In genomic region chrX:30576881-30577280, GRCh38 we compare ENCODE assay signal across 14 cellular contexts. TPM values are rescaled to one million over a fixed set of nuclear protein-coding genes. Genes with fewer than 3 reads are reported as not detected.
DNase-seq lines count a peak whose midpoint lies in the region; ATAC-seq and TF ChIP-seq lines count a peak whose summit lies in the region.
"Had no signal": no experiment of that assay in that cellular context is flagged by ENCODE, and none has a peak within 500 bp of the region (broad histone marks: within the 10 kb centered on the region; RNA-seq: fewer than 3 reads in every experiment).

No MANE protein-coding gene starts in this region.

- ATAC-seq in activated naive CD8-positive, alpha-beta T cell treated with anti-CD3 and anti-CD28 coated beads, Interleukin-2, amount 10 ng/mL, durations not matched to agents 7 days and 5 days (ENCODE audit: low read depth), result no peak
- no peak for ATAC-seq in GM23338

- H2AFZ ChIP-seq in GM23338, result no peak overlapping the region
- H2AFZ ChIP-seq: GM23248 had no signal

- no peak overlapping the region for H3K4me2 ChIP-seq in GM23338

- peaks cover 16% of the 10 kb centered on the region for H3K36me3 Mint-ChIP-seq in activated naive CD8-positive, alpha-beta T cell treated with anti-CD3 and anti-CD28 coated beads, Interleukin-2, amount 10 ng/mL, durations not matched to agents 7 days and 5 days
- no peaks in the 10 kb centered on the region for H3K36me3 Mint-ChIP-seq in GM23338 (ENCODE audit: low read depth)

- peak overlapping the region; percentile 94 for H3K4me3 Mint-ChIP-seq in activated naive CD8-positive, alpha-beta T cell treated with anti-CD3 and anti-CD28 coated beads, Interleukin-2, amount 10 ng/mL, durations not matched to agents 7 days and 5 days
- no peak overlapping the region for H3K4me3 Mint-ChIP-seq in GM23338

- no peaks in the 10 kb centered on the region for H3K4me1 ChIP-seq in tibial nerve
- no peaks in the 10 kb centered on the region for H3K4me1 ChIP-seq in GM23338 (ENCODE audit: insufficient read depth)
- H3K4me1 ChIP-seq: tibial artery had no signal

- H3K4me1 Mint-ChIP-seq in activated naive CD8-positive, alpha-beta T cell treated with anti-CD3 and anti-CD28 coated beads, Interleukin-2, amount 10 ng/mL, durations not matched to agents 7 days and 5 days, result peaks cover 16% of the 10 kb centered on the region
- 0 out of 3 replicates have a peak, but pooled peaks cover 2% of the 10 kb centered on the region for H3K4me1 Mint-ChIP-seq in GM23338

- H3K9me3 Mint-ChIP-seq in activated naive CD8-positive, alpha-beta T cell treated with anti-CD3 and anti-CD28 coated beads, Interleukin-2, amount 10 ng/mL, durations not matched to agents 7 days and 5 days, result peaks cover 2% of the 10 kb centered on the region
- H3K9me3 Mint-ChIP-seq in GM23338, result no peaks in the 10 kb centered on the region

- peak overlapping the region; percentile 99 for H3K27ac Mint-ChIP-seq in activated naive CD8-positive, alpha-beta T cell treated with anti-CD3 and anti-CD28 coated beads, Interleukin-2, amount 10 ng/mL, durations not matched to agents 7 days and 5 days
- H3K27ac Mint-ChIP-seq in GM23338, result no peak overlapping the region

- no peak for DNase-seq in activated naive CD8-positive, alpha-beta T cell treated with anti-CD3 and anti-CD28 coated beads, Interleukin-2, amount 10 ng/mL, durations not matched to agents 7 days and 5 days
- peak; percentile 5 for DNase-seq in retina
- no peak for DNase-seq in tibial nerve (ENCODE audit: low spot score in 2 of 2)
- DNase-seq in GM23338 (ENCODE audit: low spot score), result no peak
- DNase-seq in GM13977 (ENCODE audit: low spot score), result no peak
- DNase-seq: DMS79, GM23248, NCI-H524 treated with DMSO at 0.1 percent for 48 hours, tibial artery had no signal

- no peak for TF ChIP-seq CTCF in GM12875 (IDR thresholded peaks at IDR 0.05; ENCODE audit: borderline replicate concordance, insufficient read depth, low read depth, low read length)
- no peak for TF ChIP-seq CTCF in tibial nerve (IDR thresholded peaks at IDR 0.05)
- TF ChIP-seq CTCF in GM23338 (conservative IDR thresholded peaks at IDR 0.05; ENCODE audit: low read depth in 2 of 2), result no peak
- TF ChIP-seq CTCF in GM13977 (IDR thresholded peaks at IDR 0.05; ENCODE audit: extremely low read depth, insufficient read depth, missing control alignments), result no peak

- no peak for TF ChIP-seq EP300 in tibial nerve (IDR thresholded peaks at IDR 0.05)

- H3K27me3 Mint-ChIP-seq in activated naive CD8-positive, alpha-beta T cell treated with anti-CD3 and anti-CD28 coated beads, Interleukin-2, amount 10 ng/mL, durations not matched to agents 7 days and 5 days, result no peaks in the 10 kb centered on the region
- no peaks in the 10 kb centered on the region for H3K27me3 Mint-ChIP-seq in GM23338 (ENCODE audit: insufficient read depth, low read depth, poor library complexity)

- H3K27ac ChIP-seq in KOPT-K1 (ENCODE audit: low read depth, low read length, poor library complexity, severe bottlenecking), result peak overlapping the region; percentile 71
- peak overlapping the region in 1 of 4 donors; percentile 40 for H3K27ac ChIP-seq in tibial nerve
- H3K27ac ChIP-seq in GM23338 (ENCODE audit: low read depth), result no peak overlapping the region
- H3K27ac ChIP-seq: GM23248, tibial artery had no signal

- H3F3A ChIP-seq in GM23338 (replicated peaks; ENCODE audit: low read depth), result no peaks in the 10 kb centered on the region

- H3K9me3 ChIP-seq in KOPT-K1 (ENCODE audit: insufficient read depth, low read length, poor library complexity, severe bottlenecking) (no peaks in the 10 kb centered on the region), tibial nerve (no peaks in the 10 kb centered on the region)
- H3K9me3 ChIP-seq: tibial artery had no signal

- H3K9me2 ChIP-seq in GM23338 (ENCODE audit: insufficient read depth), result no peaks in the 10 kb centered on the region

- no peak for TF ChIP-seq POLR2A in tibial nerve (IDR thresholded peaks at IDR 0.05)

- 76 to 91% methylated on average over 8 of the region's 8 CpGs for WGBS in tibial nerve, 2 donors

- in situ Hi-C loops in GM13977 (cut with MboI; ENCODE audit: low pct_unique_long_range_greater_than_20kb, low sequenced_read_pairs, unreplicated experiment), result loop anchor here (10.0 kb wide), 1 partner anchor 128 kb away; no protein-coding TSS in a partner anchor

- H3K36me3 ChIP-seq in KOPT-K1 (ENCODE audit: insufficient read depth, low read length), result no peaks in the 10 kb centered on the region
- H3K36me3 ChIP-seq in tibial nerve, result no peaks in the 10 kb centered on the region
- H3K36me3 ChIP-seq in GM23338 (ENCODE audit: insufficient read depth), result no peaks in the 10 kb centered on the region
- H3K36me3 ChIP-seq: tibial artery had no signal

- H3K27me3 ChIP-seq in tibial nerve, result no peaks in the 10 kb centered on the region
- H3K27me3 ChIP-seq in GM23338 (ENCODE audit: insufficient read depth), result no peaks in the 10 kb centered on the region
- H3K27me3 ChIP-seq: tibial artery had no signal

- H4K20me1 ChIP-seq in GM23338 (replicated peaks; ENCODE audit: insufficient read depth), result no peaks in the 10 kb centered on the region

- POLR2A ChIA-PET in activated naive CD8-positive, alpha-beta T cell treated with anti-CD3 and anti-CD28 coated beads, Interleukin-2, amount 10 ng/mL, durations not matched to agents 7 days and 5 days (lab: Charles Lee), result interaction anchor here (0.8 to 2.4 kb wide), 4 partner anchors 74 to 313 kb away, joined by 3 to 10 read pairs (median 4); partner anchors contain the start of genes GK and TAB3

- H3K4me3 ChIP-seq in GM12875 (ENCODE audit: low read depth, low read length) (peak overlapping the region; percentile 47), tibial nerve (no peak overlapping the region), GM23338 (no peak overlapping the region)
- H3K4me3 ChIP-seq: GM23248, tibial artery had no signal

- H3K79me2 ChIP-seq in GM23338 (replicated peaks; ENCODE audit: insufficient read depth), result no peaks in the 10 kb centered on the region

TF ChIP-seq in GM23338, 12 proteins besides CTCF, POLR2A, EP300 and RAD21 (continues in another document):
- TF ChIP-seq ZNF114 (CRISPR knock-in tag; IDR thresholded peaks at IDR 0.05), result no peak
- no peak for TF ChIP-seq ETS1 (IDR thresholded peaks at IDR 0.05)
- TF ChIP-seq JUNB (IDR thresholded peaks at IDR 0.05; ENCODE audit: unreplicated experiment), result no peak
- TF ChIP-seq POLR2AphosphoS5 (IDR thresholded peaks at IDR 0.05; ENCODE audit: low read depth), result no peak
- no peak for TF ChIP-seq EZH2 (IDR thresholded peaks at IDR 0.05; ENCODE audit: low read depth, unreplicated experiment)
- TF ChIP-seq EZH2phosphoT487 (IDR thresholded peaks at IDR 0.05; ENCODE audit: unreplicated experiment), result no peak

RNA-seq across cellular contexts. Expression of gene TASL, which starts 0.7 kb away (rescaled TPM):
- total RNA-seq in activated naive CD8-positive, alpha-beta T cell treated with anti-CD3 and anti-CD28 coated beads, Interleukin-2, amount 10 ng/mL, durations not matched to agents 7 days and 5 days, result 1 to 10 TPM; 2.6 to 3.1 TPM
- 1 to 10 TPM in 1 of 4 donors, under 1 TPM in 1, not detected in 2; 0.39 to 2.8 TPM for total RNA-seq in tibial nerve
- not detected in 2 replicates for total RNA-seq in GM23338 (2014; rRNA removed; shearing (Covaris generic))
- not detected in 2 replicates for polyA plus RNA-seq in GM23338 (2016; fragmentation: Nextera tagmentation; extraction: Ambion mirVana)
- total RNA-seq: fibroblast of lung, GM23248, LHCN-M2 had no signal
- polyA plus RNA-seq: fibroblast of lung, GM23248, keratinocyte had no signal
